In the genomic region with DNA sequence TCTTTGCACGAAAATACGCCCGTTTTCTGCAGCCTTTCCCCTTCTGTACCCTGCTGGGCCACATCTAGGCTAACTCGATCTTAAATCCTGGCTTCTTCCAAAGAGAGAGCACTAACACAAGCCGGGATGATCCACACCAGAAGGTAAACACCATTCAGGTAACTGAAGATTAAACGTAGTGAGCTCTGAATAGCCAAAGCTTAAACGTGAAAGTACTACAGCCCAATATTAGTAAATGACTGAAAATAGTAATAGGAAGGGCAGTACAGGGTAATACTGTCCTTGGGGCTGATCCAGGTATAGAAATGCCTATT, we compare ENCODE assay signal across 8 cellular contexts. TPM values are rescaled to one million over a fixed set of nuclear protein-coding genes. Genes with fewer than 3 reads are reported as not detected.
DNase-seq lines count a peak whose midpoint lies in the region; ATAC-seq and TF ChIP-seq lines count a peak whose summit lies in the region.

No MANE protein-coding gene starts in this region.

- POLR2A ChIA-PET in CD8-positive, alpha-beta memory T cell (lab: Charles Lee): interaction anchor here (0.6 to 3.4 kb wide), 8 partner anchors 10 to 81 kb away, joined by 3 to 56 read pairs (median 4); partner anchors contain the start of genes C2orf81, CCDC142, TTC31 and WBP1

- H3K27ac Mint-ChIP-seq in CD8-positive, alpha-beta memory T cell: peak overlapping the region; percentile 97 to 100 (median 99)
- H3K27ac Mint-ChIP-seq in endothelial cell (ENCODE audit: unreplicated experiment): peak overlapping the region; percentile 97
- peak overlapping the region; percentile 98 for H3K27ac Mint-ChIP-seq in neural progenitor cell

- peak overlapping the region; percentile 19 for H3K9ac ChIP-seq in neural progenitor cell

- H3F3A ChIP-seq in neural progenitor cell (ENCODE audit: low read depth): peaks cover 27% of the 10 kb centered on the region

- TF ChIP-seq POLR2A in NB4 (IDR thresholded peaks at IDR 0.05; ENCODE audit: extremely low read depth, insufficient read length): no peak

- peaks cover 5% of the 10 kb centered on the region for H3K36me3 ChIP-seq in CD8-positive, alpha-beta memory T cell (ENCODE audit: insufficient read depth, low read length)
- no peaks in the 10 kb centered on the region for H3K36me3 ChIP-seq in neural progenitor cell

- H3K4me2 ChIP-seq in neural progenitor cell: peak overlapping the region; percentile 97

- peaks cover 0 to 5% of the 10 kb centered on the region in 2 donors for H3K27me3 Mint-ChIP-seq in CD8-positive, alpha-beta memory T cell
- peaks cover 8% of the 10 kb centered on the region for H3K27me3 Mint-ChIP-seq in endothelial cell (ENCODE audit: unreplicated experiment)
- peaks cover 9% of the 10 kb centered on the region for H3K27me3 Mint-ChIP-seq in neural progenitor cell (ENCODE audit: insufficient read depth, low read depth)

- H3K4me3 Mint-ChIP-seq in CD8-positive, alpha-beta memory T cell: peak overlapping the region; percentile 93 to 98 (median 96)
- H3K4me3 Mint-ChIP-seq in endothelial cell (ENCODE audit: unreplicated experiment) (peak overlapping the region; percentile 95), neural progenitor cell (peak overlapping the region; percentile 97)

- H3K79me2 ChIP-seq in neural progenitor cell (ENCODE audit: low read depth): peaks cover 4% of the 10 kb centered on the region

- H3K4me1 ChIP-seq in CD8-positive, alpha-beta memory T cell (ENCODE audit: insufficient read depth, low read length): peaks cover 22% of the 10 kb centered on the region
- peaks cover 11% of the 10 kb centered on the region for H3K4me1 ChIP-seq in neural progenitor cell

- H2AFZ ChIP-seq in neural progenitor cell (replicated peaks): peak overlapping the region; percentile 12

- peaks cover 21 to 27% (median 25%) of the 10 kb centered on the region in 3 donors for H3K4me1 Mint-ChIP-seq in CD8-positive, alpha-beta memory T cell
- H3K4me1 Mint-ChIP-seq in endothelial cell (ENCODE audit: unreplicated experiment): peaks cover 16% of the 10 kb centered on the region
- peaks cover 15% of the 10 kb centered on the region for H3K4me1 Mint-ChIP-seq in neural progenitor cell

- no peaks in the 10 kb centered on the region for H3K9me3 ChIP-seq in CD8-positive, alpha-beta memory T cell (ENCODE audit: low read length)
- no peaks in the 10 kb centered on the region for H3K9me3 ChIP-seq in neural progenitor cell (ENCODE audit: low read depth)

- peak overlapping the region; percentile 83 for H3K27ac ChIP-seq in CD8-positive, alpha-beta memory T cell (ENCODE audit: low read depth, low read length)
- peak overlapping the region; percentile 75 for H3K27ac ChIP-seq in neural progenitor cell

- peak overlapping the region; percentile 95 for H3K4me3 ChIP-seq in CD8-positive, alpha-beta memory T cell (ENCODE audit: low read length)
- H3K4me3 ChIP-seq in NB4 (ENCODE audit: low read depth, low read length) (peak overlapping the region; percentile 94), neural progenitor cell (peak overlapping the region; percentile 63)

- no peak for ATAC-seq in HG02678 (IDR thresholded peaks at IDR 0.05; ENCODE audit: unreplicated experiment)

- H3K27me3 ChIP-seq in CD8-positive, alpha-beta memory T cell (ENCODE audit: insufficient read depth, low read length, poor library complexity, severe bottlenecking): no peaks in the 10 kb centered on the region
- no peaks in the 10 kb centered on the region for H3K27me3 ChIP-seq in neural progenitor cell

- CTCF ChIA-PET in CD8-positive, alpha-beta memory T cell (lab: Charles Lee): interaction anchor here (1.0 to 4.7 kb wide), 10 partner anchors 10 to 115 kb away, joined by 3 to 49 read pairs (median 4); partner anchors contain the start of genes CCDC142, INO80B, TTC31 and WBP1

- DNase-seq in CD8-positive, alpha-beta memory T cell: peak in 1 of 5 donors; percentile 21
- DNase-seq in NB4 (ENCODE audit: low read depth) (no peak), endothelial cell (ENCODE audit: low spot score) (no peak), neural progenitor cell (ENCODE audit: low spot score) (no peak), OCI-M1 (lab: John Stamatoyannopoulos, UW) (no peak), NCI-H2107 treated with DMSO at 0.1 percent for 48 hours (lab: John Stamatoyannopoulos, UW; ENCODE audit: unreplicated experiment) (no peak), superior temporal gyrus (ENCODE audit: extremely low spot score) (no peak)

- H3K36me3 Mint-ChIP-seq in CD8-positive, alpha-beta memory T cell: peaks cover 0 to 37% (median 8%) of the 10 kb centered on the region in 3 donors
- H3K36me3 Mint-ChIP-seq in endothelial cell (ENCODE audit: low read depth, unreplicated experiment): peaks cover 29% of the 10 kb centered on the region
- H3K36me3 Mint-ChIP-seq in neural progenitor cell: peaks cover 17% of the 10 kb centered on the region

- no peaks in the 10 kb centered on the region for H3K9me3 Mint-ChIP-seq in CD8-positive, alpha-beta memory T cell
- H3K9me3 Mint-ChIP-seq in endothelial cell (ENCODE audit: unreplicated experiment) (no peaks in the 10 kb centered on the region), neural progenitor cell (no peaks in the 10 kb centered on the region)

- no peak for TF ChIP-seq CTCF in NB4 (IDR thresholded peaks at IDR 0.05; ENCODE audit: low read depth, low read length)
- no peak for TF ChIP-seq CTCF in endothelial cell (IDR thresholded peaks at IDR 0.05; ENCODE audit: unreplicated experiment)
- TF ChIP-seq CTCF in neural progenitor cell (IDR thresholded peaks at IDR 0.05): no peak

- H4K20me1 ChIP-seq in neural progenitor cell (ENCODE audit: low read depth): no peaks in the 10 kb centered on the region

RNA-seq across cellular contexts. Expression of gene MRPL53, which starts 0.4 kb away (rescaled TPM):
- total RNA-seq in CD8-positive, alpha-beta memory T cell: 100 to 1,000 TPM; 115 to 118 TPM
- polyA plus RNA-seq in CD8-positive, alpha-beta memory T cell: 108 TPM
- total RNA-seq in endothelial cell (ENCODE audit: unreplicated experiment) (59.0 TPM), neural progenitor cell (ENCODE audit: low replicate concordance) (9.8 and 22.5 TPM in 2 replicates)

RNA-seq across cellular contexts. Expression of gene MOGS, which starts 7.7 kb away (rescaled TPM):
- total RNA-seq in CD8-positive, alpha-beta memory T cell: 10 to 100 TPM; 82.4 to 88.0 TPM
- 48.5 TPM for polyA plus RNA-seq in CD8-positive, alpha-beta memory T cell
- total RNA-seq in endothelial cell (ENCODE audit: unreplicated experiment) (52.4 TPM), neural progenitor cell (ENCODE audit: low replicate concordance) (32.0 and 68.3 TPM in 2 replicates)

RNA-seq across cellular contexts. Expression of gene CCDC142, which starts 9.9 kb away (rescaled TPM):
- total RNA-seq in CD8-positive, alpha-beta memory T cell: 10 to 100 TPM; 20.3 to 22.8 TPM
- polyA plus RNA-seq in CD8-positive, alpha-beta memory T cell: 9.7 TPM
- total RNA-seq in endothelial cell (ENCODE audit: unreplicated experiment): 20.7 TPM
- total RNA-seq in neural progenitor cell (ENCODE audit: low replicate concordance): 12.0 and 22.3 TPM in 2 replicates

RNA-seq across cellular contexts. Expression of gene TTC31, which starts 10.0 kb away (rescaled TPM):
- 10 to 100 TPM; 26.4 to 28.0 TPM for total RNA-seq in CD8-positive, alpha-beta memory T cell
- polyA plus RNA-seq in CD8-positive, alpha-beta memory T cell: 20.5 TPM
- total RNA-seq in endothelial cell (ENCODE audit: unreplicated experiment) (16.8 TPM), neural progenitor cell (ENCODE audit: low replicate concordance) (22.6 and 41.1 TPM in 2 replicates)

RNA-seq across cellular contexts. Expression of gene WBP1, which starts 14.7 kb away (rescaled TPM):
- total RNA-seq in CD8-positive, alpha-beta memory T cell: 10 to 100 TPM; 31.2 to 31.6 TPM
- polyA plus RNA-seq in CD8-positive, alpha-beta memory T cell: 37.0 TPM
- total RNA-seq in endothelial cell (ENCODE audit: unreplicated experiment): 76.8 TPM
- 38.2 and 132 TPM in 2 replicates for total RNA-seq in neural progenitor cell (ENCODE audit: low replicate concordance)
